8 cellular contexts compared by ENCODE assay signal in genomic region chr10:62036186-62037081, GRCh38.
A peak's percentile ranks its signal among the peaks of the same experiment; 100 is the strongest.
DNase-seq lines count a peak whose midpoint lies in the region; ATAC-seq and TF ChIP-seq lines count a peak whose summit lies in the region.

No MANE protein-coding gene starts in this region.

- peaks cover 4% of the 10 kb centered on the region; the same call in 1 of the 2 replicates for H3K36me3 ChIP-seq in OCI-LY7 (ENCODE audit: insufficient read depth, low read length)

- no peaks in the 10 kb centered on the region for H4K20me1 ChIP-seq in OCI-LY7 (ENCODE audit: insufficient read depth, low read length)

- peak; percentile 16 for ATAC-seq in esophagus mucosa
- no peak for ATAC-seq in stimulated activated effector memory CD8-positive, alpha-beta T cell treated with anti-CD3 and anti-CD28 coated beads, Interleukin-12 subunit alpha, Interleukin-12 subunit beta, amount 100 ng/mL, for 72 hours
- no peak for ATAC-seq in HG02981 (IDR thresholded peaks at IDR 0.05; ENCODE audit: unreplicated experiment)
- ATAC-seq in GM21529 (IDR thresholded peaks at IDR 0.05; ENCODE audit: unreplicated experiment), result no peak

- H3K9me3 ChIP-seq in OCI-LY7 (ENCODE audit: low read length), result no peaks in the 10 kb centered on the region

- H3K9me3 Mint-ChIP-seq in T-helper 1 cell treated with Interleukin-12 subunit alpha and Interleukin-12 subunit beta and Interleukin-4 antibody, amounts not matched to agents 30 μg/mL and 1 μg/mL, for 36 hours, result no peaks in the 10 kb centered on the region
- H3K9me3 Mint-ChIP-seq in stimulated activated effector memory CD8-positive, alpha-beta T cell treated with anti-CD3 and anti-CD28 coated beads, Interleukin-12 subunit alpha, Interleukin-12 subunit beta, amount 100 ng/mL, for 72 hours, result no peaks in the 10 kb centered on the region

- H3K27ac ChIP-seq in OCI-LY7 (ENCODE audit: low read depth, low read length, poor library complexity, severe bottlenecking), result peak overlapping the region; percentile 56

- peaks cover 33% of the 10 kb centered on the region for H3K79me2 ChIP-seq in OCI-LY7 (ENCODE audit: insufficient read depth, low read depth, low read length)

- no peak overlapping the region for H2AFZ ChIP-seq in OCI-LY7 (ENCODE audit: low read length)

- no peak for DNase-seq in T-helper 1 cell
- no peak for DNase-seq in OCI-LY7 (ENCODE audit: low spot score)
- DNase-seq in stimulated activated effector memory CD8-positive, alpha-beta T cell treated with anti-CD3 and anti-CD28 coated beads, Interleukin-12 subunit alpha, Interleukin-12 subunit beta, amount 100 ng/mL, for 72 hours (ENCODE audit: low spot score in 2 of 2), result no peak
- DNase-seq in ecto neural progenitor cell (ENCODE audit: low spot score), result no peak

- H3K27ac Mint-ChIP-seq in T-helper 1 cell treated with Interleukin-12 subunit alpha and Interleukin-12 subunit beta and Interleukin-4 antibody, amounts not matched to agents 30 μg/mL and 1 μg/mL, for 36 hours, result peak overlapping the region; percentile 82
- peak overlapping the region; percentile 11 for H3K27ac Mint-ChIP-seq in stimulated activated effector memory CD8-positive, alpha-beta T cell treated with anti-CD3 and anti-CD28 coated beads, Interleukin-12 subunit alpha, Interleukin-12 subunit beta, amount 100 ng/mL, for 72 hours

- H3K4me1 ChIP-seq in OCI-LY7 (ENCODE audit: insufficient read depth, low read length, poor library complexity, severe bottlenecking), result peaks cover 68% of the 10 kb centered on the region

- H3K36me3 Mint-ChIP-seq in T-helper 1 cell treated with Interleukin-12 subunit alpha and Interleukin-12 subunit beta and Interleukin-4 antibody, amounts not matched to agents 30 μg/mL and 1 μg/mL, for 36 hours (ENCODE audit: low read depth), result peaks cover 23% of the 10 kb centered on the region
- peaks cover 11% of the 10 kb centered on the region for H3K36me3 Mint-ChIP-seq in stimulated activated effector memory CD8-positive, alpha-beta T cell treated with anti-CD3 and anti-CD28 coated beads, Interleukin-12 subunit alpha, Interleukin-12 subunit beta, amount 100 ng/mL, for 72 hours

- POLR2A ChIA-PET in OCI-LY7 (lab: Charles Lee), result interaction anchor here (0.6 to 15.5 kb wide), 12 partner anchors 13 to 1715 kb away, joined by 3 to 277 read pairs (median 4); partner anchors contain the start of gene ARID5B

- H3K4me2 ChIP-seq in OCI-LY7 (ENCODE audit: low read length), result peak overlapping the region; percentile 63

- intact Hi-C loops in OCI-LY7 (cut with micrococcal nuclease; ENCODE audit: unreplicated experiment), result no loop called here

- CTCF ChIA-PET in OCI-LY7 (lab: Charles Lee; ENCODE audit: unreplicated experiment), result no interaction called here

- H3K4me1 Mint-ChIP-seq in T-helper 1 cell treated with Interleukin-12 subunit alpha and Interleukin-12 subunit beta and Interleukin-4 antibody, amounts not matched to agents 30 μg/mL and 1 μg/mL, for 36 hours (ENCODE audit: low read depth), result peaks cover 76% of the 10 kb centered on the region
- peaks cover 27% of the 10 kb centered on the region for H3K4me1 Mint-ChIP-seq in stimulated activated effector memory CD8-positive, alpha-beta T cell treated with anti-CD3 and anti-CD28 coated beads, Interleukin-12 subunit alpha, Interleukin-12 subunit beta, amount 100 ng/mL, for 72 hours

- BruUV-seq in OCI-LY7 (replicated peaks; lab: Mats Ljungman, UMichigan), result no TSS peak

- TF ChIP-seq CTCF in OCI-LY7 (conservative IDR thresholded peaks at IDR 0.05; ENCODE audit: low read length), result no peak

- no peak overlapping the region for H3K4me3 ChIP-seq in OCI-LY7 (ENCODE audit: low read depth, low read length, poor library complexity, severe bottlenecking)

- H3K4me3 Mint-ChIP-seq in T-helper 1 cell treated with Interleukin-12 subunit alpha and Interleukin-12 subunit beta and Interleukin-4 antibody, amounts not matched to agents 30 μg/mL and 1 μg/mL, for 36 hours, result no peak overlapping the region
- H3K4me3 Mint-ChIP-seq in stimulated activated effector memory CD8-positive, alpha-beta T cell treated with anti-CD3 and anti-CD28 coated beads, Interleukin-12 subunit alpha, Interleukin-12 subunit beta, amount 100 ng/mL, for 72 hours, result no peak overlapping the region

- no peaks in the 10 kb centered on the region for H3K9me2 ChIP-seq in OCI-LY7 (ENCODE audit: insufficient read depth, low read length)

- H3K27me3 Mint-ChIP-seq in T-helper 1 cell treated with Interleukin-12 subunit alpha and Interleukin-12 subunit beta and Interleukin-4 antibody, amounts not matched to agents 30 μg/mL and 1 μg/mL, for 36 hours (ENCODE audit: low read depth), result no peaks in the 10 kb centered on the region
